Comparison of ENCODE assay signal across 22 cellular contexts in genomic region chr9:73573235-73573634, GRCh38.
"Had no signal": no experiment of that assay in that cellular context is flagged by ENCODE, and none has a peak within 500 bp of the region (broad histone marks: within the 10 kb centered on the region; RNA-seq: fewer than 3 reads in every experiment).

No MANE protein-coding gene starts in this region.

- H3K27me3 ChIP-seq: tibial artery had no signal

- H3K9me3 ChIP-seq: lower lobe of right lung, mucosa of descending colon, right lobe of liver, tibial artery had no signal

- DNase-seq: activated CD4-positive, alpha-beta T cell treated with anti-CD3 and anti-CD28 coated beads, Interleukin-2, amount 10 ng/mL, durations not matched to agents 7 days and 5 days; activated CD4-positive, CD25-positive, alpha-beta regulatory T cell treated with anti-CD3 and anti-CD28 coated beads, Interleukin-2, amount 50 U/mL, for 72 hours; activated CD8-positive, alpha-beta memory T cell treated with anti-CD3 and anti-CD28 coated beads, Interleukin-2, amount 10 ng/mL, durations not matched to agents 7 days and 5 days; activated CD8-positive, alpha-beta T cell treated with anti-CD3 and anti-CD28 coated beads for 36 hours; activated effector memory CD4-positive, alpha-beta T cell treated with anti-CD3 and anti-CD28 coated beads, Interleukin-2, amount 50 U/mL, for 16 hours; activated naive CD4-positive, alpha-beta T cell treated with anti-CD3 and anti-CD28 coated beads, Interleukin-2, amount 50 U/mL, for 16 hours; activated naive CD8-positive, alpha-beta T cell treated with anti-CD3 and anti-CD28 coated beads, Interleukin-2, amount 50 U/mL, for 24 hours; activated T-cell treated with anti-CD3 and anti-CD28 coated beads for 4 hours; effector CD8-positive, alpha-beta T cell; foreskin keratinocyte; lower lobe of right lung; mesendoderm; mucosa of descending colon; nephron progenitor cell; occipital lobe; right lobe of liver; stimulated activated CD4-positive, alpha-beta T cell treated with anti-CD3 and anti-CD28 coated beads, Interleukin-1b, Interleukin-23, amount 100 ng/mL, for 48 hours; stimulated activated naive CD8-positive, alpha-beta T cell treated with anti-CD3 and anti-CD28 coated beads, Interleukin-15, amount 100 ng/mL, for 72 hours; tibial artery had no signal

- H3K36me3 ChIP-seq: lower lobe of right lung, right lobe of liver, tibial artery had no signal

- H3K27ac ChIP-seq: foreskin keratinocyte, lower lobe of right lung, right lobe of liver, skin epidermis, tibial artery had no signal

- ATAC-seq: activated CD8-positive, alpha-beta memory T cell treated with anti-CD3 and anti-CD28 coated beads, Interleukin-2, amount 10 ng/mL, durations not matched to agents 7 days and 5 days; activated CD8-positive, alpha-beta T cell treated with anti-CD3 and anti-CD28 coated beads for 36 hours; activated naive CD8-positive, alpha-beta T cell treated with anti-CD3 and anti-CD28 coated beads, Interleukin-2, amount 50 U/mL, for 24 hours; foreskin keratinocyte; left lobe of liver; lower lobe of right lung; mucosa of descending colon; right lobe of liver; stimulated activated effector memory CD8-positive, alpha-beta T cell treated with anti-CD3 and anti-CD28 coated beads, Interleukin-12 subunit alpha, Interleukin-12 subunit beta, amount 100 ng/mL, for 72 hours; stimulated activated naive CD8-positive, alpha-beta T cell treated with anti-CD3 and anti-CD28 coated beads, Interleukin-15, amount 100 ng/mL, for 72 hours had no signal

- H3K4me1 ChIP-seq: foreskin keratinocyte, lower lobe of right lung, tibial artery had no signal

- H3K4me3 ChIP-seq: lower lobe of right lung, mucosa of descending colon, right lobe of liver, skin epidermis, tibial artery had no signal
